7 cellular contexts compared by ENCODE assay signal in the genomic region with DNA sequence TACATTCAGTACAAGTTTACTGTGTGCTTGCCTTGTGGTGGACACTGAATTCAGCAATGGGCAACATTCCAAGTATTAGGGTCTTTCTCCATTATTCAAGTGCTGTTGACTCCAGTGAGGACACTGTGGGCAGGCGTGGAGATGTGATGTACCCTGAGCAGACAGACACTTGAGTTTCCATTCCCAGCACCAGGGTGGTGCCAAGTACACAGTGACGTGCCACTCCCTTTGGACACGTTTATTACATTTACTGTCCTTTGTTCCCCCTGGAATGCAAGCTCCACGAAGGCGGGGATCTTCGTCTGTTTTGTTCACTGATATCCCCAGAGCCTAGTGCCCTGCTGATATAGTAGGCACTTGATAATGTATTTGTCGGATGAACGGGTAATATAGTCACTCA.
"Had no signal": no experiment of that assay in that cellular context is flagged by ENCODE, and none has a peak within 500 bp of the region (broad histone marks: within the 10 kb centered on the region; RNA-seq: fewer than 3 reads in every experiment).

No MANE protein-coding gene starts in this region.

- ATAC-seq: activated CD8-positive, alpha-beta memory T cell treated with anti-CD3 and anti-CD28 coated beads, Interleukin-2, amount 10 ng/mL, durations not matched to agents 7 days and 5 days; left lobe of liver; upper lobe of right lung had no signal

- H3K36me3 ChIP-seq: upper lobe of right lung had no signal

- DNase-seq: activated CD4-positive, alpha-beta T cell treated with anti-CD3 and anti-CD28 coated beads for 1 hour; activated CD4-positive, alpha-beta T cell treated with anti-CD3 and anti-CD28 coated beads, Interleukin-2, amount 50 U/mL, for 48 hours; activated CD8-positive, alpha-beta memory T cell treated with anti-CD3 and anti-CD28 coated beads, Interleukin-2, amount 10 ng/mL, durations not matched to agents 7 days and 5 days; activated naive CD4-positive, alpha-beta T cell treated with anti-CD3 and anti-CD28 coated beads, Interleukin-2, amount 50 U/mL, for 16 hours; activated T-cell treated with anti-CD3 and anti-CD28 coated beads, Interleukin-2, amount 50 U/mL, for 1 hour; upper lobe of right lung had no signal

- H3K4me1 ChIP-seq: upper lobe of right lung had no signal

- H3K27ac ChIP-seq: upper lobe of right lung had no signal

- H3K9me3 ChIP-seq: upper lobe of right lung had no signal

- H3K27me3 ChIP-seq: upper lobe of right lung had no signal

- H3K4me3 ChIP-seq: upper lobe of right lung had no signal
